Comparison of ENCODE assay signal across 16 cellular contexts in genomic region chr4:102447413-102447812, GRCh38. TPM values are rescaled to one million over a fixed set of nuclear protein-coding genes. Genes with fewer than 3 reads are reported as not detected.
DNase-seq lines count a peak whose midpoint lies in the region; ATAC-seq and TF ChIP-seq lines count a peak whose summit lies in the region.
"Had no signal": no experiment of that assay in that cellular context is flagged by ENCODE, and none has a peak within 500 bp of the region (broad histone marks: within the 10 kb centered on the region; RNA-seq: fewer than 3 reads in every experiment).

No MANE protein-coding gene starts in this region.

- H3K4me3 ChIP-seq in tibial artery = no peak overlapping the region
- H3K4me3 ChIP-seq: HAP-1 had no signal

- no peak overlapping the region for H3K27ac ChIP-seq in tibial artery

- no peaks in the 10 kb centered on the region for H3K36me3 ChIP-seq in tibial artery
- H3K36me3 ChIP-seq: HAP-1 had no signal

- H3K4me3 Mint-ChIP-seq in activated naive CD8-positive, alpha-beta T cell treated with anti-CD3 and anti-CD28 coated beads, Interleukin-2, amount 10 ng/mL, durations not matched to agents 7 days and 5 days = peak overlapping the region; percentile 34
- no peak overlapping the region for H3K4me3 Mint-ChIP-seq in activated naive CD8-positive, alpha-beta T cell treated with anti-CD3 and anti-CD28 coated beads, Interleukin-2, amount 50 U/mL, for 24 hours
- H3K4me3 Mint-ChIP-seq in T-helper 2 cell treated with Interferon-gamma antibody and Interleukin-4, amounts not matched to agents 5 μg/mL and 100 μg/mL, for 36 hours = peak overlapping the region; percentile 61
- no peak overlapping the region for H3K4me3 Mint-ChIP-seq in natural killer cell treated with Interleukin-12 subunit alpha and Interleukin-12 subunit beta and Interleukin-15 and Interleukin-18, amount 100 ng/mL, for 72 hours
- H3K4me3 Mint-ChIP-seq: activated T-cell treated with anti-CD3 and anti-CD28 coated beads, Interleukin-2, amount 50 U/mL, for 4 hours; brain had no signal

- H3K27me3 ChIP-seq in tibial artery = no peaks in the 10 kb centered on the region

- peaks cover 4% of the 10 kb centered on the region for H3K27me3 Mint-ChIP-seq in activated naive CD8-positive, alpha-beta T cell treated with anti-CD3 and anti-CD28 coated beads, Interleukin-2, amount 10 ng/mL, durations not matched to agents 7 days and 5 days
- H3K27me3 Mint-ChIP-seq in activated naive CD8-positive, alpha-beta T cell treated with anti-CD3 and anti-CD28 coated beads, Interleukin-2, amount 50 U/mL, for 24 hours = peaks cover 2% of the 10 kb centered on the region
- no peaks in the 10 kb centered on the region for H3K27me3 Mint-ChIP-seq in T-helper 2 cell treated with Interferon-gamma antibody and Interleukin-4, amounts not matched to agents 5 μg/mL and 100 μg/mL, for 36 hours (ENCODE audit: low read depth)
- no peaks in the 10 kb centered on the region for H3K27me3 Mint-ChIP-seq in natural killer cell treated with Interleukin-12 subunit alpha and Interleukin-12 subunit beta and Interleukin-15 and Interleukin-18, amount 100 ng/mL, for 72 hours
- H3K27me3 Mint-ChIP-seq: brain had no signal

- H3K9me3 ChIP-seq in tibial artery = no peaks in the 10 kb centered on the region
- H3K9me3 ChIP-seq: HAP-1 had no signal

- intact Hi-C loops in tibial artery (cut with DNase I; ENCODE audit: low total_unique reads) = no loop called here

- POLR2A ChIA-PET in activated naive CD8-positive, alpha-beta T cell treated with anti-CD3 and anti-CD28 coated beads, Interleukin-2, amount 10 ng/mL, durations not matched to agents 7 days and 5 days (lab: Charles Lee) = interaction anchor here (1.3 kb wide), 1 partner anchor 178 kb away, joined by 4 read pairs; no protein-coding TSS in a partner anchor

- H3K27ac Mint-ChIP-seq in activated naive CD8-positive, alpha-beta T cell treated with anti-CD3 and anti-CD28 coated beads, Interleukin-2, amount 10 ng/mL, durations not matched to agents 7 days and 5 days = peak overlapping the region; percentile 58
- H3K27ac Mint-ChIP-seq in activated naive CD8-positive, alpha-beta T cell treated with anti-CD3 and anti-CD28 coated beads, Interleukin-2, amount 50 U/mL, for 24 hours = no peak overlapping the region
- peak overlapping the region; percentile 73 for H3K27ac Mint-ChIP-seq in T-helper 2 cell treated with Interferon-gamma antibody and Interleukin-4, amounts not matched to agents 5 μg/mL and 100 μg/mL, for 36 hours
- H3K27ac Mint-ChIP-seq in natural killer cell treated with Interleukin-12 subunit alpha and Interleukin-12 subunit beta and Interleukin-15 and Interleukin-18, amount 100 ng/mL, for 72 hours = no peak overlapping the region
- H3K27ac Mint-ChIP-seq: brain had no signal

- H3K4me1 ChIP-seq in tibial artery = no peaks in the 10 kb centered on the region
- H3K4me1 ChIP-seq: HAP-1 had no signal

- no peak for DNase-seq in activated naive CD8-positive, alpha-beta T cell treated with anti-CD3 and anti-CD28 coated beads, Interleukin-2, amount 10 ng/mL, durations not matched to agents 7 days and 5 days
- no peak for DNase-seq in activated naive CD8-positive, alpha-beta T cell treated with anti-CD3 and anti-CD28 coated beads, Interleukin-2, amount 50 U/mL, for 24 hours
- no peak for DNase-seq in T-helper 2 cell treated with Interferon-gamma antibody and Interleukin-4, amounts not matched to agents 5 μg/mL and 100 μg/mL, for 36 hours (ENCODE audit: low spot score)
- no peak for DNase-seq in natural killer cell treated with Interleukin-12 subunit alpha and Interleukin-12 subunit beta and Interleukin-15 and Interleukin-18, amount 100 ng/mL, for 72 hours (ENCODE audit: low spot score)
- DNase-seq in GM19240 (ENCODE audit: insufficient read length, low spot score) (no peak), tibial artery (no peak)
- DNase-seq: activated T-cell treated with anti-CD3 and anti-CD28 coated beads, Interleukin-2, amount 50 U/mL, for 4 hours; CD8-positive, alpha-beta memory T cell; cortex of kidney; KBM-7; NCI-H2081 treated with DMSO at 0.1 percent for 48 hours; NCI-H524 had no signal

- H3K9me3 Mint-ChIP-seq in activated naive CD8-positive, alpha-beta T cell treated with anti-CD3 and anti-CD28 coated beads, Interleukin-2, amount 10 ng/mL, durations not matched to agents 7 days and 5 days = no peaks in the 10 kb centered on the region
- H3K9me3 Mint-ChIP-seq in activated naive CD8-positive, alpha-beta T cell treated with anti-CD3 and anti-CD28 coated beads, Interleukin-2, amount 50 U/mL, for 24 hours = no peaks in the 10 kb centered on the region
- H3K9me3 Mint-ChIP-seq in T-helper 2 cell treated with Interferon-gamma antibody and Interleukin-4, amounts not matched to agents 5 μg/mL and 100 μg/mL, for 36 hours = no peaks in the 10 kb centered on the region
- H3K9me3 Mint-ChIP-seq in natural killer cell treated with Interleukin-12 subunit alpha and Interleukin-12 subunit beta and Interleukin-15 and Interleukin-18, amount 100 ng/mL, for 72 hours = no peaks in the 10 kb centered on the region
- H3K9me3 Mint-ChIP-seq: activated T-cell treated with anti-CD3 and anti-CD28 coated beads, Interleukin-2, amount 50 U/mL, for 4 hours; CD8-positive, alpha-beta memory T cell had no signal

- TF ChIP-seq CTCF in tibial artery (IDR thresholded peaks at IDR 0.05) = no peak

- peaks cover 2% of the 10 kb centered on the region for H3K36me3 Mint-ChIP-seq in activated naive CD8-positive, alpha-beta T cell treated with anti-CD3 and anti-CD28 coated beads, Interleukin-2, amount 10 ng/mL, durations not matched to agents 7 days and 5 days
- no peaks in the 10 kb centered on the region for H3K36me3 Mint-ChIP-seq in activated naive CD8-positive, alpha-beta T cell treated with anti-CD3 and anti-CD28 coated beads, Interleukin-2, amount 50 U/mL, for 24 hours (ENCODE audit: low read depth)
- H3K36me3 Mint-ChIP-seq in T-helper 2 cell treated with Interferon-gamma antibody and Interleukin-4, amounts not matched to agents 5 μg/mL and 100 μg/mL, for 36 hours (ENCODE audit: low read depth) = no peaks in the 10 kb centered on the region
- no peaks in the 10 kb centered on the region for H3K36me3 Mint-ChIP-seq in natural killer cell treated with Interleukin-12 subunit alpha and Interleukin-12 subunit beta and Interleukin-15 and Interleukin-18, amount 100 ng/mL, for 72 hours
- H3K36me3 Mint-ChIP-seq: brain; CD8-positive, alpha-beta memory T cell had no signal

- peaks cover 27% of the 10 kb centered on the region for H3K4me1 Mint-ChIP-seq in activated naive CD8-positive, alpha-beta T cell treated with anti-CD3 and anti-CD28 coated beads, Interleukin-2, amount 10 ng/mL, durations not matched to agents 7 days and 5 days
- H3K4me1 Mint-ChIP-seq in activated naive CD8-positive, alpha-beta T cell treated with anti-CD3 and anti-CD28 coated beads, Interleukin-2, amount 50 U/mL, for 24 hours = peaks cover 29% of the 10 kb centered on the region
- peaks cover 48% of the 10 kb centered on the region for H3K4me1 Mint-ChIP-seq in T-helper 2 cell treated with Interferon-gamma antibody and Interleukin-4, amounts not matched to agents 5 μg/mL and 100 μg/mL, for 36 hours (ENCODE audit: low read depth)
- H3K4me1 Mint-ChIP-seq in natural killer cell treated with Interleukin-12 subunit alpha and Interleukin-12 subunit beta and Interleukin-15 and Interleukin-18, amount 100 ng/mL, for 72 hours (ENCODE audit: low read depth in 2 of 2) = peaks cover 8 to 12% of the 10 kb centered on the region in 2 donors
- H3K4me1 Mint-ChIP-seq: brain had no signal

- ATAC-seq in activated naive CD8-positive, alpha-beta T cell treated with anti-CD3 and anti-CD28 coated beads, Interleukin-2, amount 10 ng/mL, durations not matched to agents 7 days and 5 days (ENCODE audit: low read depth) = peak; percentile 73
- no peak for ATAC-seq in activated naive CD8-positive, alpha-beta T cell treated with anti-CD3 and anti-CD28 coated beads, Interleukin-2, amount 50 U/mL, for 24 hours
- ATAC-seq in GM21723 (IDR thresholded peaks at IDR 0.05; ENCODE audit: unreplicated experiment) = peak; percentile 53
- ATAC-seq in natural killer cell treated with Interleukin-12 subunit alpha and Interleukin-12 subunit beta and Interleukin-15 and Interleukin-18, amount 100 ng/mL, for 72 hours = peak; percentile 57 to 69
- no peak for ATAC-seq in HG03280 (IDR thresholded peaks at IDR 0.05; ENCODE audit: unreplicated experiment)
- ATAC-seq: activated T-cell treated with anti-CD3 and anti-CD28 coated beads, Interleukin-2, amount 50 U/mL, for 4 hours had no signal

RNA-seq across cellular contexts. Expression of gene NFKB1, which starts 53.7 kb away (rescaled TPM):
- total RNA-seq in activated naive CD8-positive, alpha-beta T cell treated with anti-CD3 and anti-CD28 coated beads, Interleukin-2, amount 10 ng/mL, durations not matched to agents 7 days and 5 days = 100 to 1,000 TPM; 129 to 130 TPM
- total RNA-seq in natural killer cell treated with Interleukin-12 subunit alpha and Interleukin-12 subunit beta and Interleukin-15 and Interleukin-18, amount 100 ng/mL, for 72 hours = 100 to 1,000 TPM; 108 to 131 TPM

Comparison
In these comparisons a context has a peak if more than half of its experiments do, and no peak if none do; other contexts are left out.
1. ATAC-seq: peak in activated naive CD8-positive, alpha-beta T cell treated with anti-CD3 and anti-CD28 coated beads, Interleukin-2, amount 10 ng/mL, durations not matched to agents 7 days and 5 days (single experiment), GM21723 (single experiment) and natural killer cell treated with Interleukin-12 subunit alpha and Interleukin-12 subunit beta and Interleukin-15 and Interleukin-18, amount 100 ng/mL, for 72 hours (2 of 2); none in activated naive CD8-positive, alpha-beta T cell treated with anti-CD3 and anti-CD28 coated beads, Interleukin-2, amount 50 U/mL, for 24 hours (single experiment) and HG03280 (single experiment).
2. H3K27ac Mint-ChIP-seq: peak in activated naive CD8-positive, alpha-beta T cell treated with anti-CD3 and anti-CD28 coated beads, Interleukin-2, amount 10 ng/mL, durations not matched to agents 7 days and 5 days (single experiment) and T-helper 2 cell treated with Interferon-gamma antibody and Interleukin-4, amounts not matched to agents 5 μg/mL and 100 μg/mL, for 36 hours (single experiment); none in activated naive CD8-positive, alpha-beta T cell treated with anti-CD3 and anti-CD28 coated beads, Interleukin-2, amount 50 U/mL, for 24 hours (single experiment) and natural killer cell treated with Interleukin-12 subunit alpha and Interleukin-12 subunit beta and Interleukin-15 and Interleukin-18, amount 100 ng/mL, for 72 hours (0 of 2).
3. H3K4me3 Mint-ChIP-seq: peak in activated naive CD8-positive, alpha-beta T cell treated with anti-CD3 and anti-CD28 coated beads, Interleukin-2, amount 10 ng/mL, durations not matched to agents 7 days and 5 days (single experiment) and T-helper 2 cell treated with Interferon-gamma antibody and Interleukin-4, amounts not matched to agents 5 μg/mL and 100 μg/mL, for 36 hours (single experiment); none in activated naive CD8-positive, alpha-beta T cell treated with anti-CD3 and anti-CD28 coated beads, Interleukin-2, amount 50 U/mL, for 24 hours (single experiment) and natural killer cell treated with Interleukin-12 subunit alpha and Interleukin-12 subunit beta and Interleukin-15 and Interleukin-18, amount 100 ng/mL, for 72 hours (single experiment).